1 cellular context compared by ENCODE assay signal in the genomic region with DNA sequence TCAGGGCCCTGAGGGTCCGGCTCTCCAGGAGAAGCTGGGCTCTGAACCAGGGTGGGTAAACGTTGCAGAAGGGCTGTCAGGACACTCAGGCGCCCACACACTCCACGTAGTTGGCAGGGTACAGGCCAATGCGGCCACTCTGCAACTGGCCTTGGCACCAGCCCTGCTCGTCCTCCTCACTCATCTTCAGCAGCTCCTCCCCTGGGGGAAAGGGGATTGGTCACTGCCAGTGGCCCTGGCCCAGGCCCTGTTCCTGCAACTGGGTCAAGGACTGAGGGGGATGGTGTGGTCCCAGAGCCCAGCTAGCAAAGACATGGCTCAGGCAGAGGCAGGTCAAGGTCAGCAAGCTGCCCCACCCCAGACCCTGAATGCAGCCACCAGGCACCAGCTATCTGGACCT.
TF ChIP-seq lines count a peak whose summit lies in the region.

No MANE protein-coding gene starts in this region.

TF ChIP-seq in HepG2, 621 proteins besides CTCF, POLR2A, EP300 and RAD21 (continued from another document):
- TF ChIP-seq, protein P1, sequence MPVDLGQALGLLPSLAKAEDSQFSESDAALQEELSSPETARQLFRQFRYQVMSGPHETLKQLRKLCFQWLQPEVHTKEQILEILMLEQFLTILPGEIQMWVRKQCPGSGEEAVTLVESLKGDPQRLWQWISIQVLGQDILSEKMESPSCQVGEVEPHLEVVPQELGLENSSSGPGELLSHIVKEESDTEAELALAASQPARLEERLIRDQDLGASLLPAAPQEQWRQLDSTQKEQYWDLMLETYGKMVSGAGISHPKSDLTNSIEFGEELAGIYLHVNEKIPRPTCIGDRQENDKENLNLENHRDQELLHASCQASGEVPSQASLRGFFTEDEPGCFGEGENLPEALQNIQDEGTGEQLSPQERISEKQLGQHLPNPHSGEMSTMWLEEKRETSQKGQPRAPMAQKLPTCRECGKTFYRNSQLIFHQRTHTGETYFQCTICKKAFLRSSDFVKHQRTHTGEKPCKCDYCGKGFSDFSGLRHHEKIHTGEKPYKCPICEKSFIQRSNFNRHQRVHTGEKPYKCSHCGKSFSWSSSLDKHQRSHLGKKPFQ (CRISPR knock-in tag; IDR thresholded peaks at IDR 0.05; ENCODE audit: insufficient replicate concordance): no peak
- TF ChIP-seq, protein P2, sequence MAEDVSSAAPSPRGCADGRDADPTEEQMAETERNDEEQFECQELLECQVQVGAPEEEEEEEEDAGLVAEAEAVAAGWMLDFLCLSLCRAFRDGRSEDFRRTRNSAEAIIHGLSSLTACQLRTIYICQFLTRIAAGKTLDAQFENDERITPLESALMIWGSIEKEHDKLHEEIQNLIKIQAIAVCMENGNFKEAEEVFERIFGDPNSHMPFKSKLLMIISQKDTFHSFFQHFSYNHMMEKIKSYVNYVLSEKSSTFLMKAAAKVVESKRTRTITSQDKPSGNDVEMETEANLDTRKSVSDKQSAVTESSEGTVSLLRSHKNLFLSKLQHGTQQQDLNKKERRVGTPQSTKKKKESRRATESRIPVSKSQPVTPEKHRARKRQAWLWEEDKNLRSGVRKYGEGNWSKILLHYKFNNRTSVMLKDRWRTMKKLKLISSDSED (CRISPR knock-in tag; IDR thresholded peaks at IDR 0.05): no peak
- TF ChIP-seq GATAD2A (CRISPR knock-in tag; IDR thresholded peaks at IDR 0.05): peak; percentile 51; the same call in 1 of the 2 replicates
- TF ChIP-seq, protein P3, sequence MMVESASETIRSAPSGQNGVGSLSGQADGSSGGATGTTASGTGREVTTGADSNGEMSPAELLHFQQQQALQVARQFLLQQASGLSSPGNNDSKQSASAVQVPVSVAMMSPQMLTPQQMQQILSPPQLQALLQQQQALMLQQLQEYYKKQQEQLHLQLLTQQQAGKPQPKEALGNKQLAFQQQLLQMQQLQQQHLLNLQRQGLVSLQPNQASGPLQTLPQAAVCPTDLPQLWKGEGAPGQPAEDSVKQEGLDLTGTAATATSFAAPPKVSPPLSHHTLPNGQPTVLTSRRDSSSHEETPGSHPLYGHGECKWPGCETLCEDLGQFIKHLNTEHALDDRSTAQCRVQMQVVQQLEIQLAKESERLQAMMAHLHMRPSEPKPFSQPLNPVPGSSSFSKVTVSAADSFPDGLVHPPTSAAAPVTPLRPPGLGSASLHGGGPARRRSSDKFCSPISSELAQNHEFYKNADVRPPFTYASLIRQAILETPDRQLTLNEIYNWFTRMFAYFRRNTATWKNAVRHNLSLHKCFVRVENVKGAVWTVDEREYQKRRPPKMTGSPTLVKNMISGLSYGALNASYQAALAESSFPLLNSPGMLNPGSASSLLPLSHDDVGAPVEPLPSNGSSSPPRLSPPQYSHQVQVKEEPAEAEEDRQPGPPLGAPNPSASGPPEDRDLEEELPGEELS (CRISPR knock-in tag; IDR thresholded peaks at IDR 0.05): 0 out of 2 replicates have a peak, but pooled peaks have one; percentile 28
